Comparison of ENCODE assay signal across 13 cellular contexts in the genomic region with DNA sequence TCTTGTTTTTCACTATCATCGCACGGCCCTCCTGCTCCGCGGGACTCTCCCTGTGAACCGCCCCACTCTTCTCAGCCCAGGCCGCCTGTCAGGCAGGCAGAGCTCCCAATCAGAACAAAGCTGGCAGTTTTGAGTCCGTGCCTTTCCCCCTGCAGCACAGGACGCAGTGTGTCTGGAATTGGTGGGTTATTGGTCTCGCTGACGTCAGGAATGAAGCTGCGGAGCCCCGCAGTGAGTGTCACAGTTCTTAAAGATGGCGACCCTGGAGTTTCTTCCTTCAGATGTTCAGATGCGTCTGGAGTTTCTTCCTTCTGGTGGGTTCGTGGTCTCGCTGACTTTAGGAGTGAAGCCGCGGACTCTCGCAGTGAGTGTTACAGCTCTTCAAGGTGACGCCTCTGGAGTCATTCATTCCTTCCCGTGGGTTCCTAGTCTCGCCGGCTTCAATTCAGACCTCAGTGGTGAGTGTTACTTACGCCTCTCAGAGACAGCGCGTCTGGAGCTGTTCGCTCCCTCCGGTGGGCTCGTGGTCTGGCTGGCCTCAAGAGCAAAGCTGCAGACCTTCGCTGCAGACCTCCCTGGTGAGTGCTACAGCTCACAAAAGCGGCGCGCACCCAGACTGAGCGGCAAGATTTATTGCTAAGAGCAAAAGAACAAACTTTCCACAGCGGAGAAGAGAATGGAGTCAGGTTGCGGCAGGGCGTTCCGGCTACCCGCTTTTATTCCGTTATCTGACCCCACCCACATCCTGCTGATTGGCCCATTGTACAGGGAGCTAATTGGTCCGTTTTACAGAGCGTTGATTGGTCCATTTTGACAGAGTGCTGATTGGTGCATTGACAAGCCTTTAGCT. TPM values are rescaled to one million over a fixed set of nuclear protein-coding genes. Genes with fewer than 3 reads are reported as not detected.
DNase-seq lines count a peak whose midpoint lies in the region; ATAC-seq and TF ChIP-seq lines count a peak whose summit lies in the region.
"Had no signal": no experiment of that assay in that cellular context is flagged by ENCODE, and none has a peak within 500 bp of the region (broad histone marks: within the 10 kb centered on the region; RNA-seq: fewer than 3 reads in every experiment).

No MANE protein-coding gene starts in this region.

- TF ChIP-seq POLR2A in esophagus muscularis mucosa (IDR thresholded peaks at IDR 0.05; ENCODE audit: low read depth) = no peak

- no peak overlapping the region for H3K23ac ChIP-seq in trophoblast cell (ENCODE audit: low read length)

- no peak overlapping the region for H4K91ac ChIP-seq in trophoblast cell (ENCODE audit: low read depth, low read length)

- H4K12ac ChIP-seq in trophoblast cell (ENCODE audit: low read depth, low read length) = no peak overlapping the region

- H3K4me3 Mint-ChIP-seq in natural killer cell treated with Interleukin-12 subunit alpha and Interleukin-12 subunit beta and Interleukin-15 and Interleukin-18, amount 100 ng/mL, for 72 hours = no peak overlapping the region
- H3K4me3 Mint-ChIP-seq: activated T-cell treated with anti-CD3 and anti-CD28 coated beads, Interleukin-2, amount 50 U/mL, for 72 hours; stimulated activated naive B cell treated with anti-CD40 and anti-IgM and Interleukin-4, amounts not matched to agents 10 μg/mL and 1 μg/mL and 100 μg/mL, for 72 hours had no signal

- H2AK5ac ChIP-seq in trophoblast cell (ENCODE audit: low read length) = no peak overlapping the region

- ATAC-seq in natural killer cell treated with Interleukin-12 subunit alpha and Interleukin-12 subunit beta and Interleukin-15 and Interleukin-18, amount 100 ng/mL, for 72 hours = no peak
- no peak for ATAC-seq in GM18873 (IDR thresholded peaks at IDR 0.05; ENCODE audit: low FRiP score, unreplicated experiment)
- ATAC-seq: activated T-cell treated with anti-CD3 and anti-CD28 coated beads, Interleukin-2, amount 50 U/mL, for 72 hours; mucosa of descending colon; stimulated activated naive B cell treated with anti-CD40 and anti-IgM and Interleukin-4, amounts not matched to agents 10 μg/mL and 1 μg/mL and 100 μg/mL, for 72 hours had no signal

- no peak overlapping the region for H3K27ac ChIP-seq in esophagus muscularis mucosa (replicated peaks in 1 of 4)
- no peak overlapping the region for H3K27ac ChIP-seq in trophoblast cell (ENCODE audit: low read depth, low read length)

- no peak overlapping the region for H4K8ac ChIP-seq in trophoblast cell (ENCODE audit: low read depth, low read length)

- H2BK5ac ChIP-seq in trophoblast cell (ENCODE audit: low read depth, low read length, poor library complexity) = no peak overlapping the region

- no peak overlapping the region for H3K9ac ChIP-seq in trophoblast cell (ENCODE audit: low read length)

- H3K4ac ChIP-seq in trophoblast cell (ENCODE audit: low read depth, low read length) = no peak overlapping the region

- H3K9me3 ChIP-seq in esophagus muscularis mucosa (no peaks in the 10 kb centered on the region), trophoblast cell (ENCODE audit: insufficient read depth, low read depth, low read length) (peaks cover 5% of the 10 kb centered on the region)
- H3K9me3 ChIP-seq: Caco-2, mucosa of descending colon had no signal

- no peaks in the 10 kb centered on the region for H3K9me3 Mint-ChIP-seq in natural killer cell treated with Interleukin-12 subunit alpha and Interleukin-12 subunit beta and Interleukin-15 and Interleukin-18, amount 100 ng/mL, for 72 hours
- H3K9me3 Mint-ChIP-seq: activated T-cell treated with anti-CD3 and anti-CD28 coated beads, Interleukin-2, amount 50 U/mL, for 72 hours had no signal

- no peak overlapping the region for H3K27ac Mint-ChIP-seq in natural killer cell treated with Interleukin-12 subunit alpha and Interleukin-12 subunit beta and Interleukin-15 and Interleukin-18, amount 100 ng/mL, for 72 hours
- H3K27ac Mint-ChIP-seq: activated T-cell treated with anti-CD3 and anti-CD28 coated beads, Interleukin-2, amount 50 U/mL, for 72 hours; stimulated activated naive B cell treated with anti-CD40 and anti-IgM and Interleukin-4, amounts not matched to agents 10 μg/mL and 1 μg/mL and 100 μg/mL, for 72 hours had no signal

- no peak overlapping the region for H3K18ac ChIP-seq in trophoblast cell (ENCODE audit: low read length)

- no peaks in the 10 kb centered on the region for H3K27me3 Mint-ChIP-seq in natural killer cell treated with Interleukin-12 subunit alpha and Interleukin-12 subunit beta and Interleukin-15 and Interleukin-18, amount 100 ng/mL, for 72 hours

- H3K4me2 ChIP-seq in trophoblast cell (ENCODE audit: low read length) = no peak overlapping the region

- no peak overlapping the region for H2BK120ac ChIP-seq in trophoblast cell (ENCODE audit: insufficient read depth, low read length, poor library complexity)

- no peak overlapping the region for H2BK12ac ChIP-seq in trophoblast cell (ENCODE audit: low read length)

- no peak for TF ChIP-seq CTCF in esophagus muscularis mucosa (IDR thresholded peaks at IDR 0.05)

- peaks cover 0 to 18% (median 0%) of the 10 kb centered on the region in 4 donors for H3K36me3 ChIP-seq in esophagus muscularis mucosa
- H3K36me3 ChIP-seq in trophoblast cell (ENCODE audit: control insufficient read depth in 1 of 2, insufficient read depth in 2 of 2, low read length in 2 of 2) = no peaks in the 10 kb centered on the region

- H3K4me1 ChIP-seq in esophagus muscularis mucosa = peaks cover 6 to 48% (median 13%) of the 10 kb centered on the region in 4 donors
- H3K4me1 ChIP-seq in trophoblast cell (ENCODE audit: control insufficient read depth in 1 of 2, insufficient read depth in 2 of 2, low read length in 2 of 2) = no peaks in the 10 kb centered on the region
- H3K4me1 ChIP-seq: Caco-2 had no signal

- H2AFZ ChIP-seq in trophoblast cell (ENCODE audit: insufficient read depth, low read length, poor library complexity) = no peak overlapping the region

- H3K36me3 Mint-ChIP-seq in natural killer cell treated with Interleukin-12 subunit alpha and Interleukin-12 subunit beta and Interleukin-15 and Interleukin-18, amount 100 ng/mL, for 72 hours = no peaks in the 10 kb centered on the region

- no peak overlapping the region for H3K14ac ChIP-seq in trophoblast cell (ENCODE audit: low read length)

- intact Hi-C loops in esophagus muscularis mucosa (cut with DNase I) = no loop called here

- no peaks in the 10 kb centered on the region for H3K79me1 ChIP-seq in trophoblast cell (ENCODE audit: low read length)

- 90% methylated on average over 42 of the region's 42 CpGs for WGBS in esophagus muscularis mucosa
- WGBS in trophoblast cell (ENCODE audit: extremely low coverage, insufficient coverage, insufficient read length) = no CpG with 5 or more reads among the region's 42 CpGs

- H3K27me3 ChIP-seq in esophagus muscularis mucosa (no peaks in the 10 kb centered on the region), trophoblast cell (ENCODE audit: insufficient read depth, low read length) (no peaks in the 10 kb centered on the region)

- no peak overlapping the region for H3K4me3 ChIP-seq in esophagus muscularis mucosa
- H3K4me3 ChIP-seq in trophoblast cell (ENCODE audit: low read depth, low read length) = no peak overlapping the region
- H3K4me3 ChIP-seq: mucosa of descending colon had no signal

- no peaks in the 10 kb centered on the region for H3K79me2 ChIP-seq in trophoblast cell (ENCODE audit: control insufficient read depth, insufficient read depth, low read length, poor library complexity)

- no peaks in the 10 kb centered on the region for H3K4me1 Mint-ChIP-seq in natural killer cell treated with Interleukin-12 subunit alpha and Interleukin-12 subunit beta and Interleukin-15 and Interleukin-18, amount 100 ng/mL, for 72 hours (ENCODE audit: low read depth in 2 of 2)
- H3K4me1 Mint-ChIP-seq: stimulated activated naive B cell treated with anti-CD40 and anti-IgM and Interleukin-4, amounts not matched to agents 10 μg/mL and 1 μg/mL and 100 μg/mL, for 72 hours had no signal

- peak; percentile 29 for DNase-seq in AG08396 (ENCODE audit: low spot score)
- peak; percentile 3 for DNase-seq in GM04503 (ENCODE audit: low read depth)
- DNase-seq in esophagus muscularis mucosa (ENCODE audit: extremely low spot score) = peak; percentile 87
- DNase-seq in trophoblast cell = peak; percentile 3 to 50
- DNase-seq in natural killer cell treated with Interleukin-12 subunit alpha and Interleukin-12 subunit beta and Interleukin-15 and Interleukin-18, amount 100 ng/mL, for 72 hours (ENCODE audit: low spot score) = no peak
- DNase-seq in A172 (ENCODE audit: low spot score) = no peak
- DNase-seq: activated CD4-positive, CD25-positive, alpha-beta regulatory T cell treated with anti-CD3 and anti-CD28 coated beads, Interleukin-2, amount 50 U/mL, for 72 hours; activated T-cell treated with anti-CD3 and anti-CD28 coated beads, Interleukin-2, amount 50 U/mL, for 72 hours; Caco-2; mucosa of descending colon; stimulated activated naive B cell treated with anti-CD40 and anti-IgM and Interleukin-4, amounts not matched to agents 10 μg/mL and 1 μg/mL and 100 μg/mL, for 72 hours; SW 1271 had no signal

- no peak for TF ChIP-seq EP300 in esophagus muscularis mucosa (IDR thresholded peaks at IDR 0.05)

RNA-seq across cellular contexts. Expression of a gene that starts 7.4 kb away (rescaled TPM):
- 10 to 100 TPM in 1 of 4 donors, 1 to 10 TPM in 3; 2.2 to 11.7 (median 6.2) TPM for total RNA-seq in esophagus muscularis mucosa
- polyA plus RNA-seq in trophoblast cell (2013) = 0.11 and 0.12 TPM in 2 replicates
- total RNA-seq in natural killer cell treated with Interleukin-12 subunit alpha and Interleukin-12 subunit beta and Interleukin-15 and Interleukin-18, amount 100 ng/mL, for 72 hours = 1 to 10 TPM in 1 of 2 donors, not detected in 1; 1.2 TPM
- 0.26 and 2.3 TPM in 2 replicates for total RNA-seq in A172 (2014; rRNA removed; shearing (Covaris generic))

Comparison
In these comparisons a context has a peak if more than half of its experiments do, and no peak if none do; other contexts are left out.
1. DNase-seq: peak in AG08396 (single experiment), GM04503 (single experiment), esophagus muscularis mucosa (single experiment) and trophoblast cell (2 of 2); none in natural killer cell treated with Interleukin-12 subunit alpha and Interleukin-12 subunit beta and Interleukin-15 and Interleukin-18, amount 100 ng/mL, for 72 hours (single experiment) and A172 (single experiment).